8 cellular contexts compared by ENCODE assay signal in genomic region chr11:6531267-6531752, GRCh38. TPM values are rescaled to one million over a fixed set of nuclear protein-coding genes. Genes with fewer than 3 reads are reported as not detected.
A peak's percentile ranks its signal among the peaks of the same experiment; 100 is the strongest.
DNase-seq lines count a peak whose midpoint lies in the region; ATAC-seq and FAIRE-seq lines count a peak whose summit lies in the region.

No MANE protein-coding gene starts in this region.

- DNase-seq in NCI-H2081 (lab: John Stamatoyannopoulos, UW): peak; percentile 13 to 26
- DNase-seq in NCI-H2081 treated with DMSO at 0.1 percent for 48 hours (lab: John Stamatoyannopoulos, UW): no peak
- DNase-seq in NCI-H82 (lab: John Stamatoyannopoulos, UW): peak; percentile 72
- peak; percentile 39 for DNase-seq in central memory CD4-positive, alpha-beta T cell
- no peak for DNase-seq in left lobe of liver (ENCODE audit: low spot score)
- peak; percentile 58 for DNase-seq in urothelium cell line (ENCODE audit: low spot score)

- peak; percentile 51 for ATAC-seq in HG02610 (IDR thresholded peaks at IDR 0.05; ENCODE audit: unreplicated experiment)
- ATAC-seq in left lobe of liver: peak; percentile 92
- no peak for ATAC-seq in GM18511 (IDR thresholded peaks at IDR 0.05; ENCODE audit: unreplicated experiment)

- no peak for FAIRE-seq in urothelium cell line (lab: Jason Lieb, UNC)

RNA-seq across cellular contexts. Expression of gene DNHD1, which starts 34.2 kb away (rescaled TPM):
- total RNA-seq in left lobe of liver: 10.1 TPM

RNA-seq across cellular contexts. Expression of gene TIMM10B, which starts 50.0 kb away (rescaled TPM):
- total RNA-seq in left lobe of liver: 14.2 TPM

RNA-seq across cellular contexts. Expression of gene ARFIP2, which starts 50.2 kb away (rescaled TPM):
- 19.0 TPM for total RNA-seq in left lobe of liver

RNA-seq across cellular contexts. Expression of gene TRIM3, which starts 57.6 kb away (rescaled TPM):
- total RNA-seq in left lobe of liver: 7.8 TPM

Comparison
In these comparisons a context has a peak if more than half of its experiments do, and no peak if none do; other contexts are left out.
1. DNase-seq: peak in NCI-H2081 (2 of 2), NCI-H82 (single experiment), central memory CD4-positive, alpha-beta T cell (single experiment) and urothelium cell line (single experiment); none in NCI-H2081 treated with DMSO at 0.1 percent for 48 hours (single experiment) and left lobe of liver (single experiment).